Comparison of ENCODE assay signal across 8 cellular contexts in genomic region chrX:84729809-84730208, GRCh38.
A peak's percentile ranks its signal among the peaks of the same experiment; 100 is the strongest.
DNase-seq lines count a peak whose midpoint lies in the region; ATAC-seq and TF ChIP-seq lines count a peak whose summit lies in the region.

No MANE protein-coding gene starts in this region.

- H3K9ac ChIP-seq in smooth muscle cell (ENCODE audit: low read depth) = no peak overlapping the region

- WGBS in smooth muscle cell (ENCODE audit: low lambda C conversion rate) = 26% methylated on average over 5 of the region's 5 CpGs

- H3K9me3 Mint-ChIP-seq in activated naive CD8-positive, alpha-beta T cell treated with anti-CD3 and anti-CD28 coated beads for 36 hours = no peaks in the 10 kb centered on the region

- no peak overlapping the region for H3K4me3 Mint-ChIP-seq in activated naive CD8-positive, alpha-beta T cell treated with anti-CD3 and anti-CD28 coated beads for 36 hours

- TF ChIP-seq CTCF in smooth muscle cell (IDR thresholded peaks at IDR 0.05; ENCODE audit: borderline replicate concordance, insufficient read depth, poor library complexity, severe bottlenecking) = peak; percentile 57

- no peak overlapping the region for H3K27ac Mint-ChIP-seq in activated naive CD8-positive, alpha-beta T cell treated with anti-CD3 and anti-CD28 coated beads for 36 hours

- H2AFZ ChIP-seq in smooth muscle cell (ENCODE audit: low read depth) = no peak overlapping the region

- H3K4me3 ChIP-seq in smooth muscle cell = no peak overlapping the region

- intact Hi-C loops in left ventricle myocardium superior (cut with micrococcal nuclease) = loop anchor here (10.0 kb wide), 2 partner anchors 175 to 325 kb away; no protein-coding TSS in a partner anchor

- ATAC-seq in GM19324 (IDR thresholded peaks at IDR 0.05; ENCODE audit: low FRiP score, unreplicated experiment) (peak; percentile 98), HG03097 (IDR thresholded peaks at IDR 0.05; ENCODE audit: low FRiP score, unreplicated experiment) (peak; percentile 100), left ventricle myocardium superior (peak; percentile 78)

- no peaks in the 10 kb centered on the region for H3K9me3 ChIP-seq in smooth muscle cell (replicated peaks; ENCODE audit: low read depth)

- H3K27me3 ChIP-seq in smooth muscle cell (ENCODE audit: low read depth) = no peaks in the 10 kb centered on the region

- H4K20me1 ChIP-seq in smooth muscle cell (ENCODE audit: low read depth) = no peaks in the 10 kb centered on the region

- no peaks in the 10 kb centered on the region for H3K36me3 ChIP-seq in smooth muscle cell (ENCODE audit: low read depth)

- H3K79me2 ChIP-seq in smooth muscle cell (ENCODE audit: low read depth) = no peaks in the 10 kb centered on the region

- no peaks in the 10 kb centered on the region for H3K4me1 Mint-ChIP-seq in activated naive CD8-positive, alpha-beta T cell treated with anti-CD3 and anti-CD28 coated beads for 36 hours

- no peaks in the 10 kb centered on the region for H3F3A ChIP-seq in smooth muscle cell (ENCODE audit: low read depth)

- H3K27ac ChIP-seq in smooth muscle cell (ENCODE audit: low read depth) = no peak overlapping the region

- H3K36me3 Mint-ChIP-seq in activated naive CD8-positive, alpha-beta T cell treated with anti-CD3 and anti-CD28 coated beads for 36 hours = no peaks in the 10 kb centered on the region

- no peaks in the 10 kb centered on the region for H3K27me3 Mint-ChIP-seq in activated naive CD8-positive, alpha-beta T cell treated with anti-CD3 and anti-CD28 coated beads for 36 hours

- peak; percentile 50 for DNase-seq in DMS 273 treated with DMSO at 0.1 percent for 48 hours (lab: John Stamatoyannopoulos, UW)
- DNase-seq in NCI-H2107 treated with DMSO at 0.1 percent for 48 hours (lab: John Stamatoyannopoulos, UW; ENCODE audit: unreplicated experiment) = peak; percentile 77
- DNase-seq in activated naive CD8-positive, alpha-beta T cell treated with anti-CD3 and anti-CD28 coated beads for 36 hours = peak; percentile 1
- DNase-seq in left ventricle myocardium superior = no peak
- DNase-seq in smooth muscle cell (lab: John Stamatoyannopoulos, UW; ENCODE audit: unreplicated experiment) = no peak
- no peak for DNase-seq in stimulated activated CD4-positive, alpha-beta T cell treated with anti-CD3 and anti-CD28 coated beads, Interleukin-2, amount 100 ng/mL, for 24 hours

- no peak overlapping the region for H3K4me2 ChIP-seq in smooth muscle cell

- no peaks in the 10 kb centered on the region for H3K4me1 ChIP-seq in smooth muscle cell (ENCODE audit: low read depth)

Comparison
In these comparisons a context has a peak if more than half of its experiments do, and no peak if none do; other contexts are left out.
1. DNase-seq: peak in DMS 273 treated with DMSO at 0.1 percent for 48 hours (single experiment), NCI-H2107 treated with DMSO at 0.1 percent for 48 hours (single experiment) and activated naive CD8-positive, alpha-beta T cell treated with anti-CD3 and anti-CD28 coated beads for 36 hours (single experiment); none in left ventricle myocardium superior (single experiment), smooth muscle cell (single experiment) and stimulated activated CD4-positive, alpha-beta T cell treated with anti-CD3 and anti-CD28 coated beads, Interleukin-2, amount 100 ng/mL, for 24 hours (0 of 2).
2. Peak in every context shown above with its lines, with median percentiles within 50 percentile points of each other: ATAC-seq.